Comparison of ENCODE assay signal across 8 cellular contexts in the genomic region with DNA sequence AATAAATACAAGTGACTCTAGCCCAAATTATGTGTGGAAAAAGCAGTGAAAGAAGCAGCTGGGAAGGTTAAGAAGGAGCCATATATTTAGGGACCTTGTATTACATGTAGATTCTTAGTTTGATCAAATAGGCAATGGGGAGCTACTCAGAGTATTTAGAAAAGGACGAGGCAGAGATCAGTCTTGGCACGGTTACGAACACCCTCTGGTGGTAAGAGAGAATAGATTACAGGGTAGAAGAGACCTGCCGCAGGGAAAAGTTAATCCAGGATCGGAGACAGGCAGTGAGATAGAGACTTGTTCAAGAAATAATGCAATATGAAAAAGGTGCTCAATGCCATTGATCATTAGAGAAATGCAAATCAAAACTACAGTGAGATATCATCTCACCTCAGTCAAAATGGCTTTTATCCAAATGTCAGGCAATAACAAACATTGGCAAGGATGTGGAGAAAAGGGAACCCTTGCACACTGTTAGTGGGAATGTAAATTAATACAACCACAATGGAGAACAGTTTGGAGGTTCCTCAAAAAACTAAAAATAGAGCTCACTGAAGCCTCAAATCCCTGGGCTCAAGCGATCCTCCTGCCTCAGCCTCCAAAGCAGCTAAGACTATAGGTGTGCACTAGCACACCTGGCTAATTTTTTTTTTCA. TPM values are rescaled to one million over a fixed set of nuclear protein-coding genes. Genes with fewer than 3 reads are reported as not detected.
A peak's percentile ranks its signal among the peaks of the same experiment; 100 is the strongest.
DNase-seq lines count a peak whose midpoint lies in the region; ATAC-seq, FAIRE-seq and TF ChIP-seq lines count a peak whose summit lies in the region.

No MANE protein-coding gene starts in this region.

- H3K27me3 ChIP-seq in endothelial cell of umbilical vein (ENCODE audit: control insufficient read depth in 2 of 2, insufficient read depth in 2 of 2, low read length in 2 of 2): no peaks in the 10 kb centered on the region

- intact Hi-C loops in endothelial cell of umbilical vein (cut with micrococcal nuclease): loop anchor here (2.0 kb wide), 1 partner anchor 263 kb away; no protein-coding TSS in a partner anchor

- BruUV-seq in endothelial cell of umbilical vein (replicated peaks; lab: Mats Ljungman, UMichigan): no TSS peak

- POLR2A ChIA-PET in endothelial cell of umbilical vein (lab: Charles Lee): no interaction called here

- H3K9me3 ChIP-seq in endothelial cell of umbilical vein (replicated peaks; ENCODE audit: control insufficient read depth, insufficient read depth, low read length): no peaks in the 10 kb centered on the region

- H3K79me2 ChIP-seq in endothelial cell of umbilical vein (ENCODE audit: control insufficient read depth, insufficient read depth, low read length): peaks cover 2% of the 10 kb centered on the region

- no peak overlapping the region for H3K9ac ChIP-seq in endothelial cell of umbilical vein (replicated peaks; ENCODE audit: extremely low read depth, insufficient read depth, low read length)

- H3K36me3 ChIP-seq in endothelial cell of umbilical vein (ENCODE audit: control insufficient read depth in 2 of 2, extremely low read depth in 1 of 2, insufficient read depth in 2 of 2, low read length in 2 of 2): no peaks in the 10 kb centered on the region

- H3K27me3 Mint-ChIP-seq in nephron (ENCODE audit: low read depth): no peaks in the 10 kb centered on the region
- no peaks in the 10 kb centered on the region for H3K27me3 Mint-ChIP-seq in activated naive CD4-positive, alpha-beta T cell treated with anti-CD3 and anti-CD28 coated beads, Interleukin-2, amount 10 ng/mL, durations not matched to agents 7 days and 5 days

- CTCF ChIA-PET in endothelial cell of umbilical vein (lab: Charles Lee): interaction anchor here (1.0 to 2.6 kb wide), 4 partner anchors 261 to 620 kb away, joined by 3 to 13 read pairs (median 4); no protein-coding TSS in a partner anchor
- CTCF ChIA-PET in activated naive CD4-positive, alpha-beta T cell treated with anti-CD3 and anti-CD28 coated beads, Interleukin-2, amount 10 ng/mL, durations not matched to agents 7 days and 5 days (lab: Charles Lee): interaction anchor here (0.7 kb wide), 1 partner anchor 10 kb away, joined by 4 read pairs; no protein-coding TSS in a partner anchor

- TF ChIP-seq CTCF in endothelial cell of umbilical vein (IDR thresholded peaks at IDR 0.05; ENCODE audit: extremely low read depth in 1 of 2, insufficient read depth in 1 of 2, low read depth in 1 of 2, low read length in 2 of 2): peak in 1 of 2 donors; percentile 16
- TF ChIP-seq CTCF in nephron (IDR thresholded peaks at IDR 0.05; ENCODE audit: unreplicated experiment in 3 of 3): peak; percentile 50 to 58 (median 50)

- dilution Hi-C loops in endothelial cell of umbilical vein (cut with MboI; ENCODE audit: extremely low pct_ligation_motif_present, low sequenced_read_pairs): no loop called here

- no peaks in the 10 kb centered on the region for H3K9me1 ChIP-seq in endothelial cell of umbilical vein (replicated peaks; ENCODE audit: control insufficient read depth, extremely low read depth, insufficient read depth, low read length)

- H3K4me3 Mint-ChIP-seq in nephron: no peak overlapping the region
- H3K4me3 Mint-ChIP-seq in activated naive CD4-positive, alpha-beta T cell treated with anti-CD3 and anti-CD28 coated beads, Interleukin-2, amount 10 ng/mL, durations not matched to agents 7 days and 5 days: no peak overlapping the region

- H3K4me1 ChIP-seq in endothelial cell of umbilical vein (ENCODE audit: control insufficient read depth, extremely low read depth, insufficient read depth, low read length): no peaks in the 10 kb centered on the region

- no peak overlapping the region for H2AFZ ChIP-seq in endothelial cell of umbilical vein (ENCODE audit: low read depth, low read length)

- peaks cover 17% of the 10 kb centered on the region for H3K36me3 Mint-ChIP-seq in nephron (ENCODE audit: low read depth)
- H3K36me3 Mint-ChIP-seq in activated naive CD4-positive, alpha-beta T cell treated with anti-CD3 and anti-CD28 coated beads, Interleukin-2, amount 10 ng/mL, durations not matched to agents 7 days and 5 days: peaks cover 22% of the 10 kb centered on the region

- H4K20me1 ChIP-seq in endothelial cell of umbilical vein (replicated peaks; ENCODE audit: control insufficient read depth, extremely low read depth, insufficient read depth, low read length): no peaks in the 10 kb centered on the region

- no peak overlapping the region for H3K4me3 ChIP-seq in endothelial cell of umbilical vein (replicated peaks in 1 of 3; ENCODE audit: insufficient read depth in 1 of 3, low read depth in 1 of 3, low read length in 3 of 3)

- no peak overlapping the region for H3K4me2 ChIP-seq in endothelial cell of umbilical vein (ENCODE audit: insufficient read depth, low read length)

- no peak for FAIRE-seq in endothelial cell of umbilical vein (lab: Jason Lieb, UNC)

- TF ChIP-seq POLR2A in endothelial cell of umbilical vein (IDR thresholded peaks at IDR 0.05; ENCODE audit: low read depth, low read length) (no peak), erythroblast (IDR thresholded peaks at IDR 0.05; ENCODE audit: low read length) (no peak)

- H3K4me1 Mint-ChIP-seq in nephron: peaks cover 5% of the 10 kb centered on the region
- peaks cover 3% of the 10 kb centered on the region for H3K4me1 Mint-ChIP-seq in activated naive CD4-positive, alpha-beta T cell treated with anti-CD3 and anti-CD28 coated beads, Interleukin-2, amount 10 ng/mL, durations not matched to agents 7 days and 5 days

- DNase-seq in ELF-1 (ENCODE audit: low read depth, low spot score): peak; percentile 15
- peak; percentile 28 for DNase-seq in NCI-H526 treated with DMSO at 0.1 percent for 48 hours (lab: John Stamatoyannopoulos, UW)
- DNase-seq in endothelial cell of umbilical vein (ENCODE audit: low read depth, low spot score): peak; percentile 27
- no peak for DNase-seq in NCI-H226
- DNase-seq in activated naive CD4-positive, alpha-beta T cell treated with anti-CD3 and anti-CD28 coated beads, Interleukin-2, amount 10 ng/mL, durations not matched to agents 7 days and 5 days: no peak
- no peak for DNase-seq in erythroblast (lab: John Stamatoyannopoulos, UW)

- no peak for ATAC-seq in HG02798 (IDR thresholded peaks at IDR 0.05; ENCODE audit: poor library complexity, unreplicated experiment)

- no peak overlapping the region for H3K27ac ChIP-seq in endothelial cell of umbilical vein (ENCODE audit: insufficient read depth, low read depth, low read length)

- no peaks in the 10 kb centered on the region for H3K9me3 Mint-ChIP-seq in nephron
- no peaks in the 10 kb centered on the region for H3K9me3 Mint-ChIP-seq in activated naive CD4-positive, alpha-beta T cell treated with anti-CD3 and anti-CD28 coated beads, Interleukin-2, amount 10 ng/mL, durations not matched to agents 7 days and 5 days

- peak overlapping the region in 1 of 3 experiments; percentile 2 for H3K27ac Mint-ChIP-seq in nephron
- no peak overlapping the region for H3K27ac Mint-ChIP-seq in activated naive CD4-positive, alpha-beta T cell treated with anti-CD3 and anti-CD28 coated beads, Interleukin-2, amount 10 ng/mL, durations not matched to agents 7 days and 5 days

TF ChIP-seq in endothelial cell of umbilical vein, 7 proteins besides CTCF, POLR2A, EP300 and RAD21:
- no peak for TF ChIP-seq EZH2 (IDR thresholded peaks at IDR 0.05; ENCODE audit: borderline replicate concordance, low read depth, low read length, severe bottlenecking)
- TF ChIP-seq GATA2 (IDR thresholded peaks at IDR 0.05; ENCODE audit: insufficient read depth, insufficient read length, low read depth, low read length): no peak
- no peak for TF ChIP-seq MAX (IDR thresholded peaks at IDR 0.05; ENCODE audit: insufficient read depth, insufficient read length)
- TF ChIP-seq JUN (IDR thresholded peaks at IDR 0.05; ENCODE audit: borderline replicate concordance, insufficient read depth, insufficient read length, low read depth): no peak
- no peak for TF ChIP-seq MYC (IDR thresholded peaks at IDR 0.05; ENCODE audit: low read depth, low read length)
- TF ChIP-seq POLR2AphosphoS5 (IDR thresholded peaks at IDR 0.05; ENCODE audit: insufficient read depth, low read depth, low read length): no peak
- no peak for TF ChIP-seq FOS (IDR thresholded peaks at IDR 0.05; ENCODE audit: borderline replicate concordance, insufficient read depth, low read length)

RNA-seq across cellular contexts. Expression of gene INIP, which starts 12.0 kb away (rescaled TPM):
- total RNA-seq in endothelial cell of umbilical vein: 25.7 and 27.6 TPM in 2 replicates
- polyA plus RNA-seq in endothelial cell of umbilical vein: 9.6 and 12.3 TPM in 2 replicates
- polyA plus RNA-seq in endothelial cell of umbilical vein (2011; cell fraction: cytosol; rRNA removed): 13.5 and 14.6 TPM in 2 replicates
- polyA plus RNA-seq in endothelial cell of umbilical vein (2011; cell fraction: nucleus; rRNA removed): 5.0 and 8.3 TPM in 2 replicates
- polyA plus RNA-seq in endothelial cell of umbilical vein (2012): 21.3 and 24.1 TPM in 2 replicates
- polyA minus RNA-seq in endothelial cell of umbilical vein: 25.2 and 28.2 TPM in 2 replicates
- polyA minus RNA-seq in endothelial cell of umbilical vein (2011; cell fraction: cytosol; rRNA and poly(A)+ RNA removed): 6.3 TPM
- 2.9 and 4.7 TPM in 2 replicates for polyA minus RNA-seq in endothelial cell of umbilical vein (2011; cell fraction: nucleus; rRNA and poly(A)+ RNA removed)

RNA-seq across cellular contexts. Expression of gene SNX30, which starts 44.7 kb away (rescaled TPM):
- total RNA-seq in endothelial cell of umbilical vein: 6.3 and 6.8 TPM in 2 replicates
- 1.9 and 2.8 TPM in 2 replicates for polyA plus RNA-seq in endothelial cell of umbilical vein
- 2.1 and 2.3 TPM in 2 replicates for polyA plus RNA-seq in endothelial cell of umbilical vein (2011; cell fraction: cytosol; rRNA removed)
- polyA plus RNA-seq in endothelial cell of umbilical vein (2011; cell fraction: nucleus; rRNA removed): 6.4 and 6.6 TPM in 2 replicates
- polyA plus RNA-seq in endothelial cell of umbilical vein (2012): 4.5 and 4.6 TPM in 2 replicates
- polyA minus RNA-seq in endothelial cell of umbilical vein: 9.3 and 18.7 TPM in 2 replicates
- polyA minus RNA-seq in endothelial cell of umbilical vein (2011; cell fraction: cytosol; rRNA and poly(A)+ RNA removed): 4.2 TPM
- 5.5 and 6.3 TPM in 2 replicates for polyA minus RNA-seq in endothelial cell of umbilical vein (2011; cell fraction: nucleus; rRNA and poly(A)+ RNA removed)

Comparison
In these comparisons a context has a peak if more than half of its experiments do, and no peak if none do; other contexts are left out.
1. DNase-seq: peak in ELF-1 (single experiment), NCI-H526 treated with DMSO at 0.1 percent for 48 hours (single experiment) and endothelial cell of umbilical vein (single experiment); none in NCI-H226 (single experiment), activated naive CD4-positive, alpha-beta T cell treated with anti-CD3 and anti-CD28 coated beads, Interleukin-2, amount 10 ng/mL, durations not matched to agents 7 days and 5 days (single experiment) and erythroblast (0 of 2).